1 cellular context compared by ENCODE assay signal in genomic region chr2:37156857-37157714, GRCh38.
TF ChIP-seq lines count a peak whose summit lies in the region.

Gene EIF2AK2 (minus strand): TSS chr2:37156980. CDS start chr2:37147806, 9,174 bp downstream.

TF ChIP-seq in HepG2, 621 proteins besides CTCF, POLR2A, EP300 and RAD21 (continued from another document and continues in another):
- TF ChIP-seq FOXO1 (CRISPR knock-in tag; IDR thresholded peaks at IDR 0.05) (no peak), ZNF687 (CRISPR knock-in tag; IDR thresholded peaks at IDR 0.05) (peak; percentile 93), DNMT1 (CRISPR knock-in tag; IDR thresholded peaks at IDR 0.05) (no peak; the same call in 1 of the 2 replicates), ATF4 (CRISPR knock-in tag; IDR thresholded peaks at IDR 0.05) (peak in 1 of 2 experiments; percentile 61; a peak in 2 of 4 replicates), ZNF251 (CRISPR knock-in tag; IDR thresholded peaks at IDR 0.05) (no peak), ZFX (CRISPR knock-in tag; IDR thresholded peaks at IDR 0.05; ENCODE audit: low read depth) (peak; percentile 86), MBNL3 (CRISPR knock-in tag; conservative IDR thresholded peaks at IDR 0.05) (no peak), ZNF33B (CRISPR knock-in tag; IDR thresholded peaks at IDR 0.05) (no peak), ZBTB49 (CRISPR knock-in tag; IDR thresholded peaks at IDR 0.05; ENCODE audit: borderline replicate concordance) (no peak), ZNF18 (CRISPR knock-in tag; IDR thresholded peaks at IDR 0.05; ENCODE audit: insufficient replicate concordance) (no peak), ZNF598 (CRISPR knock-in tag; IDR thresholded peaks at IDR 0.05; ENCODE audit: borderline replicate concordance) (no peak), POLR2G (IDR thresholded peaks at IDR 0.05; ENCODE audit: low read depth, low read length) (peak; percentile 81), RBFOX2 (IDR thresholded peaks at IDR 0.05; ENCODE audit: low read depth, low read length) (peak; percentile 86), GLI4 (CRISPR knock-in tag; IDR thresholded peaks at IDR 0.05; ENCODE audit: borderline replicate concordance) (no peak), TRIM24 (CRISPR knock-in tag; IDR thresholded peaks at IDR 0.05) (no peak), ZFYVE20 (CRISPR knock-in tag; IDR thresholded peaks at IDR 0.05; ENCODE audit: borderline replicate concordance, low read depth) (no peak), ZSCAN21 (CRISPR knock-in tag; IDR thresholded peaks at IDR 0.05; ENCODE audit: borderline replicate concordance) (peak; percentile 78; the same call in 1 of the 2 replicates), GRHL1 (CRISPR knock-in tag; conservative IDR thresholded peaks at IDR 0.05) (no peak), ZNF335 (CRISPR knock-in tag; IDR thresholded peaks at IDR 0.05) (no peak), ZNF563 (CRISPR knock-in tag; IDR thresholded peaks at IDR 0.05) (peak; percentile 91), ZNF841 (CRISPR knock-in tag; IDR thresholded peaks at IDR 0.05; ENCODE audit: borderline replicate concordance) (no peak), ZNF512B (CRISPR knock-in tag; IDR thresholded peaks at IDR 0.05; ENCODE audit: borderline replicate concordance) (no peak), SMARCE1 (IDR thresholded peaks at IDR 0.05; ENCODE audit: borderline replicate concordance) (no peak), HNF4G (IDR thresholded peaks at IDR 0.05; ENCODE audit: borderline replicate concordance, low read depth, low read length) (0 out of 2 replicates have a peak, but pooled peaks have one; percentile 17), HNF4G (CRISPR knock-in tag; IDR thresholded peaks at IDR 0.05; ENCODE audit: borderline replicate concordance, low read depth) (no peak), PLSCR1 (CRISPR knock-in tag; IDR thresholded peaks at IDR 0.05; ENCODE audit: borderline replicate concordance) (no peak), SAFB2 (CRISPR knock-in tag; IDR thresholded peaks at IDR 0.05; ENCODE audit: borderline replicate concordance, low read depth) (0 out of 2 replicates have a peak, but pooled peaks have one; percentile 51), HDAC6 (IDR thresholded peaks at IDR 0.05; ENCODE audit: low read depth, low read length) (no peak), ZNF235 (CRISPR knock-in tag; IDR thresholded peaks at IDR 0.05; ENCODE audit: borderline replicate concordance) (no peak), ZNF607 (CRISPR knock-in tag; IDR thresholded peaks at IDR 0.05; ENCODE audit: borderline replicate concordance) (peak; percentile 79; the same call in 1 of the 2 replicates), PHF20 (CRISPR knock-in tag; IDR thresholded peaks at IDR 0.05) (peak; percentile 27), GABPA (IDR thresholded peaks at IDR 0.05; ENCODE audit: low read depth, low read length) (no peak), GABPA (CRISPR knock-in tag; IDR thresholded peaks at IDR 0.05; ENCODE audit: low read depth) (no peak), ETS1 (CRISPR knock-in tag; IDR thresholded peaks at IDR 0.05) (no peak), ZNF224 (CRISPR knock-in tag; IDR thresholded peaks at IDR 0.05) (no peak), IRF2 (CRISPR knock-in tag; IDR thresholded peaks at IDR 0.05) (peak; percentile 99), SP140L (CRISPR knock-in tag; IDR thresholded peaks at IDR 0.05; ENCODE audit: borderline replicate concordance) (no peak), DRAP1 (CRISPR knock-in tag; IDR thresholded peaks at IDR 0.05) (peak; percentile 69), ARNT (IDR thresholded peaks at IDR 0.05) (no peak), ARNTL (CRISPR knock-in tag; IDR thresholded peaks at IDR 0.05) (peak; percentile 45; the same call in 1 of the 2 replicates), AGO1 (IDR thresholded peaks at IDR 0.05; ENCODE audit: low read depth, low read length, poor library complexity, severe bottlenecking) (no peak), NKX3-1 (CRISPR knock-in tag; IDR thresholded peaks at IDR 0.05) (no peak), HDAC1 (CRISPR knock-in tag; IDR thresholded peaks at IDR 0.05) (peak; percentile 66), PRPF4 (IDR thresholded peaks at IDR 0.05; ENCODE audit: low read depth, low read length, poor library complexity, severe bottlenecking) (no peak), ZNF549 (CRISPR knock-in tag; IDR thresholded peaks at IDR 0.05) (no peak), ZNF709 (CRISPR knock-in tag; IDR thresholded peaks at IDR 0.05) (0 out of 2 replicates have a peak, but pooled peaks have one; percentile 82), ZBTB25 (CRISPR knock-in tag; IDR thresholded peaks at IDR 0.05) (no peak), ZNF597 (CRISPR knock-in tag; IDR thresholded peaks at IDR 0.05) (no peak)
